Comparison of ENCODE assay signal across 3 cellular contexts in the genomic region with DNA sequence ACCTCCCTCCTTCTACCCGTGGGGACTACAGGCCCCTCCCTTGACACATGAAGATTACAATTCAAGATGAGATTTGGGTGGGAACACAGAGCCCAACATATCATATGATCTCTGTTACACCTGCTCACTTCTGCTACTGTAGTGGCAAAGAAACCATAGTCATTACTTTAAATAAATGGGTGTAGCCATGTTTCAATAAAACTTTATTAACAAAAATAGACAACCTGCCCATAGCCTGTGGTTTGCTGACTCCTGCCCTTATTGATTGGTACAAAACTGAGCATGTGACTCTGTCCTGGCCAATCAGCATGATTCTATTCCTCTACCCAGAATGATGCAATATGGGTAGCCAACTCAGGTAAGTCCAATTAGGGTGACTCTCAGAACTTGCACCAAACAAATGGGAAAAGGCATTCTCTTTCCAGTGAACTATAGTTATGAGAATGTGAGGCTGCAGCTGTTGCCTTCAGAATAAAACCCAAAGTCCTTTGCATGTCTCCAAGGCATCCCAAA.
A peak's percentile ranks its signal among the peaks of the same experiment; 100 is the strongest.
TF ChIP-seq lines count a peak whose summit lies in the region.

No MANE protein-coding gene starts in this region.

TF ChIP-seq in GM23338, 12 proteins besides CTCF, POLR2A, EP300 and RAD21 (continues in another document):
- no peak for TF ChIP-seq ETS1 (IDR thresholded peaks at IDR 0.05)
- no peak for TF ChIP-seq ZNF114 (CRISPR knock-in tag; IDR thresholded peaks at IDR 0.05)
- no peak for TF ChIP-seq ZNF331 (CRISPR knock-in tag; IDR thresholded peaks at IDR 0.05; ENCODE audit: low read depth)
- TF ChIP-seq REST (IDR thresholded peaks at IDR 0.05; ENCODE audit: unreplicated experiment) = no peak

TF ChIP-seq in IMR-90, 13 proteins besides CTCF, POLR2A, EP300 and RAD21:
- no peak for TF ChIP-seq MAFK (IDR thresholded peaks at IDR 0.05; ENCODE audit: low read depth, low read length)
- TF ChIP-seq CEBPB (IDR thresholded peaks at IDR 0.05; ENCODE audit: low read depth, low read length) = peak; percentile 18; the same call in 1 of the 2 replicates

TF ChIP-seq in GM12878, 131 proteins besides CTCF, POLR2A, EP300 and RAD21:
- TF ChIP-seq BRCA1 (IDR thresholded peaks at IDR 0.05; ENCODE audit: low read depth, low read length) = no peak
- peak; percentile 70 for TF ChIP-seq ZBTB40 (IDR thresholded peaks at IDR 0.05; ENCODE audit: borderline replicate concordance)
